In genomic region chr1:228143480-228144212, GRCh38 we compare ENCODE assay signal across 11 cellular contexts. TPM values are rescaled to one million over a fixed set of nuclear protein-coding genes. Genes with fewer than 3 reads are reported as not detected.
DNase-seq lines count a peak whose midpoint lies in the region; ATAC-seq and TF ChIP-seq lines count a peak whose summit lies in the region.
"Had no signal": no experiment of that assay in that cellular context is flagged by ENCODE, and none has a peak within 500 bp of the region (broad histone marks: within the 10 kb centered on the region; RNA-seq: fewer than 3 reads in every experiment).

No MANE protein-coding gene starts in this region.

- no peak overlapping the region for H3T11ph ChIP-seq in H9 (ENCODE audit: low read length)

- no peak for TF ChIP-seq CTCF in lower lobe of right lung (IDR thresholded peaks at IDR 0.05)
- no peak for TF ChIP-seq CTCF in upper lobe of right lung (IDR thresholded peaks at IDR 0.05)
- no peak for TF ChIP-seq CTCF in H9 (conservative IDR thresholded peaks at IDR 0.05)

- peak overlapping the region; percentile 77 for H3K4me3 ChIP-seq in lower lobe of right lung
- no peak overlapping the region for H3K4me3 ChIP-seq in upper lobe of right lung
- H3K4me3 ChIP-seq: tibial artery had no signal

- peaks cover 11% of the 10 kb centered on the region for H3K23me2 ChIP-seq in H9 (ENCODE audit: insufficient read length, low read depth, low read length, poor library complexity, severe bottlenecking)

- peak overlapping the region; percentile 98 for H3K4me3 Mint-ChIP-seq in activated naive CD4-positive, alpha-beta T cell treated with anti-CD3 and anti-CD28 coated beads, Interleukin-2, amount 50 U/mL, for 24 hours
- H3K4me3 Mint-ChIP-seq in activated CD8-positive, alpha-beta T cell treated with anti-CD3 and anti-CD28 coated beads, Interleukin-2, amount 10 ng/mL, durations not matched to agents 7 days and 5 days, result peak overlapping the region; percentile 100
- peak overlapping the region in 1 of 2 experiments; percentile 56; a peak in 2 of 5 replicates for H3K4me3 Mint-ChIP-seq in H9

- peaks cover 15% of the 10 kb centered on the region; the same call in 1 of the 2 replicates for H3K79me2 ChIP-seq in H9 (ENCODE audit: insufficient read depth, low read length)

- H3K9me3 ChIP-seq in lower lobe of right lung (no peaks in the 10 kb centered on the region), upper lobe of right lung (no peaks in the 10 kb centered on the region), H9 (ENCODE audit: control insufficient read depth, low read depth, low read length) (no peaks in the 10 kb centered on the region)
- H3K9me3 ChIP-seq: tibial artery had no signal

- intact Hi-C loops in lower lobe of right lung (cut with DNase I) (no loop called here), upper lobe of right lung (cut with DNase I) (no loop called here)

- H4K8ac ChIP-seq in H9 (replicated peaks; ENCODE audit: insufficient read length, low read depth, low read length), result no peak overlapping the region

- CTCF ChIA-PET in activated CD8-positive, alpha-beta T cell treated with anti-CD3 and anti-CD28 coated beads, Interleukin-2, amount 10 ng/mL, durations not matched to agents 7 days and 5 days (lab: Charles Lee), result interaction anchor here (0.7 to 2.3 kb wide), 3 partner anchors 13 to 24 kb away, joined by 3 to 6 read pairs (median 4); no protein-coding TSS in a partner anchor

- H3K4me1 Mint-ChIP-seq in activated naive CD4-positive, alpha-beta T cell treated with anti-CD3 and anti-CD28 coated beads, Interleukin-2, amount 50 U/mL, for 24 hours, result peaks cover 31% of the 10 kb centered on the region
- H3K4me1 Mint-ChIP-seq in activated CD8-positive, alpha-beta T cell treated with anti-CD3 and anti-CD28 coated beads, Interleukin-2, amount 10 ng/mL, durations not matched to agents 7 days and 5 days (ENCODE audit: low read depth), result peaks cover 32% of the 10 kb centered on the region
- peaks cover 4 to 15% of the 10 kb centered on the region in 2 experiments for H3K4me1 Mint-ChIP-seq in H9

- no peak overlapping the region for H2BK120ac ChIP-seq in H9 (ENCODE audit: low read depth, low read length, poor library complexity, severe bottlenecking)

- H3K27ac ChIP-seq in lower lobe of right lung (no peak overlapping the region), upper lobe of right lung (peak overlapping the region; percentile 13), H9 (ENCODE audit: insufficient read length, low read depth, low read length) (no peak overlapping the region)
- H3K27ac ChIP-seq: tibial artery had no signal

- no peak overlapping the region for H3K23ac ChIP-seq in H9 (ENCODE audit: insufficient read length, low read depth, low read length)

- H3K36me3 ChIP-seq in lower lobe of right lung (peaks cover 46% of the 10 kb centered on the region), upper lobe of right lung (peaks cover 29% of the 10 kb centered on the region)

- ATAC-seq in activated CD8-positive, alpha-beta T cell treated with anti-CD3 and anti-CD28 coated beads, Interleukin-2, amount 10 ng/mL, durations not matched to agents 7 days and 5 days, result no peak
- ATAC-seq in lower lobe of right lung (no peak), upper lobe of right lung (no peak)
- ATAC-seq: left colon had no signal

- DNase-seq in activated naive CD4-positive, alpha-beta T cell treated with anti-CD3 and anti-CD28 coated beads, Interleukin-2, amount 50 U/mL, for 16 hours, result no peak
- DNase-seq in activated CD8-positive, alpha-beta T cell treated with anti-CD3 and anti-CD28 coated beads, Interleukin-2, amount 10 ng/mL, durations not matched to agents 7 days and 5 days, result no peak
- DNase-seq in lower lobe of right lung (no peak), upper lobe of right lung (no peak), CD1c-positive myeloid dendritic cell (ENCODE audit: extremely low spot score) (no peak), iPS-NIHi11 (ENCODE audit: low spot score) (no peak), H9 (no peak)
- DNase-seq: NCI-H2081, tibial artery had no signal

- H3K18ac ChIP-seq in H9 (ENCODE audit: insufficient read length, low read depth, low read length), result no peak overlapping the region

- no peak overlapping the region for H3K9ac ChIP-seq in H9 (ENCODE audit: extremely low read depth, insufficient read length, low read length)

- peak overlapping the region; percentile 51 for H3K27ac Mint-ChIP-seq in activated naive CD4-positive, alpha-beta T cell treated with anti-CD3 and anti-CD28 coated beads, Interleukin-2, amount 50 U/mL, for 24 hours
- H3K27ac Mint-ChIP-seq in activated CD8-positive, alpha-beta T cell treated with anti-CD3 and anti-CD28 coated beads, Interleukin-2, amount 10 ng/mL, durations not matched to agents 7 days and 5 days, result peak overlapping the region; percentile 99
- H3K27ac Mint-ChIP-seq in H9, result peak overlapping the region in 1 of 3 experiments; percentile 50; a peak in 2 of 7 replicates

- H2AK5ac ChIP-seq in H9 (ENCODE audit: insufficient read length, low read length), result no peak overlapping the region

- H2AFZ ChIP-seq in H9 (ENCODE audit: low read length), result no peak overlapping the region

- H3K79me1 ChIP-seq in H9 (ENCODE audit: insufficient read depth, low read depth, low read length, poor library complexity, severe bottlenecking), result peaks cover 8% of the 10 kb centered on the region

- H2BK15ac ChIP-seq in H9 (ENCODE audit: low read depth, low read length), result no peak overlapping the region

- H3K4me2 ChIP-seq in H9 (ENCODE audit: insufficient read depth, insufficient read length, low read length), result no peak overlapping the region

- H3K4me1 ChIP-seq in lower lobe of right lung (peaks cover 56% of the 10 kb centered on the region), upper lobe of right lung (peaks cover 42% of the 10 kb centered on the region), H9 (ENCODE audit: insufficient read depth, low read length) (no peaks in the 10 kb centered on the region)

- no peak overlapping the region for H3K4ac ChIP-seq in H9 (ENCODE audit: low read depth, low read length)

- H4K91ac ChIP-seq in H9 (ENCODE audit: insufficient read length, low read depth, low read length), result no peak overlapping the region

- no CpG with 5 or more reads among the region's 13 CpGs for WGBS in H9 (ENCODE audit: extremely low coverage, insufficient read length, low lambda C conversion rate)

- H3K14ac ChIP-seq in H9 (ENCODE audit: insufficient read depth, low read length), result no peak overlapping the region

- peaks cover 2% of the 10 kb centered on the region for H4K20me1 ChIP-seq in H9 (ENCODE audit: control insufficient read depth, insufficient read depth, insufficient read length)

- H3K36me3 Mint-ChIP-seq in activated naive CD4-positive, alpha-beta T cell treated with anti-CD3 and anti-CD28 coated beads, Interleukin-2, amount 50 U/mL, for 24 hours, result no peaks in the 10 kb centered on the region
- H3K36me3 Mint-ChIP-seq in activated CD8-positive, alpha-beta T cell treated with anti-CD3 and anti-CD28 coated beads, Interleukin-2, amount 10 ng/mL, durations not matched to agents 7 days and 5 days (ENCODE audit: low read depth), result peaks cover 32% of the 10 kb centered on the region
- H3K36me3 Mint-ChIP-seq in H9 (ENCODE audit: insufficient read depth in 1 of 3, low read depth in 3 of 3), result no peaks in the 10 kb centered on the region; a peak in 1 of 7 replicates

- no peak overlapping the region for H2BK20ac ChIP-seq in H9 (ENCODE audit: low read depth, low read length, poor library complexity, severe bottlenecking)

- H3K9me3 Mint-ChIP-seq in activated naive CD4-positive, alpha-beta T cell treated with anti-CD3 and anti-CD28 coated beads, Interleukin-2, amount 50 U/mL, for 24 hours, result no peaks in the 10 kb centered on the region
- H3K9me3 Mint-ChIP-seq in activated CD8-positive, alpha-beta T cell treated with anti-CD3 and anti-CD28 coated beads, Interleukin-2, amount 10 ng/mL, durations not matched to agents 7 days and 5 days (ENCODE audit: insufficient read depth), result no peaks in the 10 kb centered on the region
- no peaks in the 10 kb centered on the region for H3K9me3 Mint-ChIP-seq in H9

- no peak overlapping the region for H2BK12ac ChIP-seq in H9 (ENCODE audit: insufficient read length, low read depth, low read length)

- no peak overlapping the region for H3K56ac ChIP-seq in H9 (ENCODE audit: insufficient read length, low read depth, low read length)

- no peak overlapping the region for H4K5ac ChIP-seq in H9 (ENCODE audit: insufficient read length, low read depth, low read length)

- H2BK5ac ChIP-seq in H9 (ENCODE audit: insufficient read length, low read length), result no peak overlapping the region

- POLR2A ChIA-PET in activated CD8-positive, alpha-beta T cell treated with anti-CD3 and anti-CD28 coated beads, Interleukin-2, amount 10 ng/mL, durations not matched to agents 7 days and 5 days (lab: Charles Lee), result interaction anchor here (1.1 to 6.1 kb wide), 3 partner anchors 14 to 35 kb away, joined by 3 to 38 read pairs (median 36); partner anchors contain the start of gene IBA57

- H3K27me3 ChIP-seq in lower lobe of right lung (ENCODE audit: low read depth), result no peaks in the 10 kb centered on the region
- H3K27me3 ChIP-seq in upper lobe of right lung, result no peaks in the 10 kb centered on the region
- no peaks in the 10 kb centered on the region for H3K27me3 ChIP-seq in H9 (ENCODE audit: insufficient read depth, low read length)
- H3K27me3 ChIP-seq: tibial artery had no signal

- no peaks in the 10 kb centered on the region for H3K27me3 Mint-ChIP-seq in activated naive CD4-positive, alpha-beta T cell treated with anti-CD3 and anti-CD28 coated beads, Interleukin-2, amount 50 U/mL, for 24 hours
- H3K27me3 Mint-ChIP-seq in activated CD8-positive, alpha-beta T cell treated with anti-CD3 and anti-CD28 coated beads, Interleukin-2, amount 10 ng/mL, durations not matched to agents 7 days and 5 days (ENCODE audit: low read depth), result no peaks in the 10 kb centered on the region
- H3K27me3 Mint-ChIP-seq in H9 (ENCODE audit: low read depth), result peaks cover 7% of the 10 kb centered on the region

RNA-seq across cellular contexts. Expression of gene GUK1, which starts 3.6 kb away (rescaled TPM):
- 100 to 1,000 TPM; 339 to 344 TPM for total RNA-seq in activated CD8-positive, alpha-beta T cell treated with anti-CD3 and anti-CD28 coated beads, Interleukin-2, amount 10 ng/mL, durations not matched to agents 7 days and 5 days
- total RNA-seq in lower lobe of right lung, result 192 TPM
- total RNA-seq in upper lobe of right lung, result 203 TPM
- 88.2 and 94.3 TPM in 2 replicates for total RNA-seq in H9 (2021)

RNA-seq across cellular contexts. Expression of gene GJC2, which starts 6.1 kb away (rescaled TPM):
- 1 to 10 TPM; 4.1 to 4.4 TPM for total RNA-seq in activated CD8-positive, alpha-beta T cell treated with anti-CD3 and anti-CD28 coated beads, Interleukin-2, amount 10 ng/mL, durations not matched to agents 7 days and 5 days
- 6.0 TPM for total RNA-seq in lower lobe of right lung
- 6.9 TPM for total RNA-seq in upper lobe of right lung
- 1.4 and 1.6 TPM in 2 replicates for total RNA-seq in H9 (2021)

RNA-seq across cellular contexts. Expression of gene IBA57, which starts 22.0 kb away (rescaled TPM):
- total RNA-seq in activated CD8-positive, alpha-beta T cell treated with anti-CD3 and anti-CD28 coated beads, Interleukin-2, amount 10 ng/mL, durations not matched to agents 7 days and 5 days, result 1 to 10 TPM; 7.5 to 8.9 TPM
- 10.7 TPM for total RNA-seq in lower lobe of right lung
- 13.0 TPM for total RNA-seq in upper lobe of right lung
- total RNA-seq in H9 (2021), result 11.8 and 12.6 TPM in 2 replicates

RNA-seq across cellular contexts. Expression of gene MRPL55, which starts 34.5 kb away (rescaled TPM):
- 10 to 100 TPM; 51.1 to 60.7 TPM for total RNA-seq in activated CD8-positive, alpha-beta T cell treated with anti-CD3 and anti-CD28 coated beads, Interleukin-2, amount 10 ng/mL, durations not matched to agents 7 days and 5 days
- total RNA-seq in lower lobe of right lung, result 43.6 TPM
- total RNA-seq in upper lobe of right lung, result 39.9 TPM
- 56.9 and 62.3 TPM in 2 replicates for total RNA-seq in H9 (2021)

RNA-seq across cellular contexts. Expression of gene C1orf35, which starts 40.5 kb away (rescaled TPM):
- total RNA-seq in activated CD8-positive, alpha-beta T cell treated with anti-CD3 and anti-CD28 coated beads, Interleukin-2, amount 10 ng/mL, durations not matched to agents 7 days and 5 days, result 10 to 100 TPM; 24.7 to 25.6 TPM
- total RNA-seq in lower lobe of right lung, result 12.4 TPM
- 12.5 TPM for total RNA-seq in upper lobe of right lung
- 31.0 and 31.3 TPM in 2 replicates for total RNA-seq in H9 (2021)
